ENCODE assay signal across 32 cellular contexts in genomic region chr3:44455318-44455717, GRCh38.
"Had no signal": no experiment of that assay in that cellular context is flagged by ENCODE, and none has a peak within 500 bp of the region (broad histone marks: within the 10 kb centered on the region; RNA-seq: fewer than 3 reads in every experiment).

No MANE protein-coding gene starts in this region.

- H3K4me1 ChIP-seq: ascending aorta, breast epithelium had no signal

- H3K27ac ChIP-seq: ascending aorta, breast epithelium, cardiac muscle cell, coronary artery, dorsolateral prefrontal cortex, WERI-Rb-1 had no signal

- DNase-seq: activated B cell treated with CpG ODN at 0.5 μM for 24 hours; activated CD4-positive, alpha-beta T cell treated with anti-CD3 and anti-CD28 coated beads for 48 hours; activated CD4-positive, alpha-beta T cell treated with anti-CD3 and anti-CD28 coated beads, Interleukin-2, amount 50 U/mL, for 1 hour; activated CD4-positive, alpha-beta T cell treated with anti-CD3 and anti-CD28 coated beads, Interleukin-2, amount 50 U/mL, for 48 hours; activated CD8-positive, alpha-beta memory T cell treated with anti-CD3 and anti-CD28 coated beads for 24 hours; activated CD8-positive, alpha-beta T cell treated with anti-CD3 and anti-CD28 coated beads for 36 hours; activated effector memory CD4-positive, alpha-beta T cell treated with Interleukin-2 at 50 U/mL for 16 hours; activated gamma-delta T cell treated with Interleukin-2 at 50 U/mL for 16 hours; activated naive CD4-positive, alpha-beta T cell treated with anti-CD3 and anti-CD28 coated beads for 36 hours; activated naive CD8-positive, alpha-beta T cell treated with anti-CD3 and anti-CD28 coated beads, Interleukin-2, amount 10 ng/mL, durations not matched to agents 7 days and 5 days; activated T-cell treated with anti-CD3 and anti-CD28 coated beads, Interleukin-2, amount 50 U/mL, for 4 hours; central memory CD4-positive, alpha-beta T cell; dorsolateral prefrontal cortex; effector memory CD4-positive, alpha-beta T cell; endodermal cell; foreskin fibroblast; T-helper 1 cell; T-helper 17 cell; T1000; WERI-Rb-1 had no signal

- ATAC-seq: activated CD4-positive, CD25-positive, alpha-beta regulatory T cell treated with anti-CD3 and anti-CD28 coated beads, Interleukin-2, amount 50 U/mL, for 24 hours; activated CD8-positive, alpha-beta T cell treated with anti-CD3 and anti-CD28 coated beads for 36 hours; activated T-cell treated with anti-CD3 and anti-CD28 coated beads, Interleukin-2, amount 50 U/mL, for 4 hours; activated T-helper 17 cell treated with anti-CD3 and anti-CD28 coated beads, Interleukin-2, amount 50 U/mL, for 72 hours; esophagus mucosa; T-helper 17 cell had no signal

- FAIRE-seq: frontal cortex had no signal

- H3K4me3 Mint-ChIP-seq: activated B cell treated with CpG ODN at 0.5 μM for 24 hours; activated CD8-positive, alpha-beta T cell treated with anti-CD3 and anti-CD28 coated beads for 36 hours; activated naive CD4-positive, alpha-beta T cell treated with anti-CD3 and anti-CD28 coated beads for 36 hours; activated naive CD4-positive, alpha-beta T cell treated with anti-CD3 and anti-CD28 coated beads, Interleukin-2, amount 50 U/mL, for 24 hours; activated naive CD8-positive, alpha-beta T cell treated with anti-CD3 and anti-CD28 coated beads, Interleukin-2, amount 10 ng/mL, durations not matched to agents 7 days and 5 days; activated T-cell treated with anti-CD3 and anti-CD28 coated beads, Interleukin-2, amount 50 U/mL, for 4 hours; activated T-helper 17 cell treated with anti-CD3 and anti-CD28 coated beads, Interleukin-2, amount 50 U/mL, for 72 hours; brain; dendritic cell treated with granulocyte-macrophage colony-stimulating factor and Interleukin-4, amounts not matched to agents 40 ng/mL and 50 ng/mL, for 4 days; endodermal cell; T-helper 17 cell; T-helper 2 cell treated with Interferon-gamma antibody and Interleukin-4, amounts not matched to agents 5 μg/mL and 100 μg/mL, for 36 hours had no signal

- H3K27me3 Mint-ChIP-seq: activated B cell treated with CpG ODN at 0.5 μM for 24 hours; activated CD8-positive, alpha-beta T cell treated with anti-CD3 and anti-CD28 coated beads for 36 hours; activated naive CD4-positive, alpha-beta T cell treated with anti-CD3 and anti-CD28 coated beads, Interleukin-2, amount 50 U/mL, for 24 hours; activated naive CD8-positive, alpha-beta T cell treated with anti-CD3 and anti-CD28 coated beads, Interleukin-2, amount 10 ng/mL, durations not matched to agents 7 days and 5 days; activated T-helper 17 cell treated with anti-CD3 and anti-CD28 coated beads, Interleukin-2, amount 50 U/mL, for 72 hours; brain; dendritic cell treated with granulocyte-macrophage colony-stimulating factor and Interleukin-4, amounts not matched to agents 40 ng/mL and 50 ng/mL, for 4 days; T-helper 17 cell had no signal

- H3K27me3 ChIP-seq: ascending aorta, breast epithelium, cardiac muscle cell, dorsolateral prefrontal cortex had no signal

- H3K4me3 ChIP-seq: ascending aorta, breast epithelium, cardiac muscle cell, coronary artery, dorsolateral prefrontal cortex had no signal

- H3K27ac Mint-ChIP-seq: activated B cell treated with CpG ODN at 0.5 μM for 24 hours; activated CD8-positive, alpha-beta T cell treated with anti-CD3 and anti-CD28 coated beads for 36 hours; activated naive CD4-positive, alpha-beta T cell treated with anti-CD3 and anti-CD28 coated beads for 36 hours; activated naive CD4-positive, alpha-beta T cell treated with anti-CD3 and anti-CD28 coated beads, Interleukin-2, amount 50 U/mL, for 24 hours; activated naive CD8-positive, alpha-beta T cell treated with anti-CD3 and anti-CD28 coated beads, Interleukin-2, amount 10 ng/mL, durations not matched to agents 7 days and 5 days; activated T-helper 17 cell treated with anti-CD3 and anti-CD28 coated beads, Interleukin-2, amount 50 U/mL, for 72 hours; brain; dendritic cell treated with granulocyte-macrophage colony-stimulating factor and Interleukin-4, amounts not matched to agents 40 ng/mL and 50 ng/mL, for 4 days; endodermal cell; T-helper 17 cell had no signal

- H3K4me1 Mint-ChIP-seq: activated B cell treated with CpG ODN at 0.5 μM for 24 hours; activated naive CD8-positive, alpha-beta T cell treated with anti-CD3 and anti-CD28 coated beads, Interleukin-2, amount 10 ng/mL, durations not matched to agents 7 days and 5 days; activated T-helper 17 cell treated with anti-CD3 and anti-CD28 coated beads, Interleukin-2, amount 50 U/mL, for 72 hours; brain; endodermal cell had no signal
